Comparison of ENCODE assay signal across 27 cellular contexts in the genomic region with DNA sequence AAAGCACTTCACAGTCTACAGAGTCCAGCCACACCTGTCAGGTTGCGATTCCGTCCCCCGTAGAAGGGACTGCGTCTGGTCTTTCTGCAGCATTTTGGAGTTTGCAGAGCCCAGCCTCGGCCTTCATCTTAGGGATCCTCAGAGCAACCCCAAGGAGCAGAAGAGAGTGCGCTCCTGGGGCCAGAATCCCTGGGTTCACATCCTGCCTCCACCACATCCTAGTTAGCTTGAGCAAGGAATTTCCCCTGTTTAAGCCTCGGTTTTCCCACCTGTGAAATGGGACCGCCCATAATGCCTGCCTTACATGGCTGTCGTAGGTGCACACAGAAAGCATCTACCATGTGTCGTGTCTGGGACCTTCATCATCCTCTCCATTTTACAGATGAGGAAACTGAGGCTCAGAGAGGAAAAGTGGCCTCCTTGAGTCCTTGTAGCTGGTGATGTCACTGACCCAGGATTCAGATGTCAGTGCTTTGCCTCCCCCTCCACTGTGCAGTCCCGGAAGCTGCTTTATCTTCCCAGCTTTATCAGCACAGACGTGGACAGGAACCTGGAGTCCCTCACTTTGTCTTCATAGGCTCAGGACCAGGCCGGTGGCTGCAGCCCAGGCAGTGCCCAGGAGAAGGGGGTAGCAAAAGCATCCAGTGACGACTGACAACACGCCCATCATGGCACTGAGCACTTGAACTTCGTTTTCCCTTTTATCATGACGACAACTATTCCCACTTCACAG.
"Had no signal": no experiment of that assay in that cellular context is flagged by ENCODE, and none has a peak within 500 bp of the region (broad histone marks: within the 10 kb centered on the region; RNA-seq: fewer than 3 reads in every experiment).

No MANE protein-coding gene starts in this region.

- H3K9me3 ChIP-seq: heart left ventricle, lower lobe of right lung, mucosa of descending colon, pancreas, prostate gland, suprapubic skin, tibial artery had no signal

- H3K4me3 ChIP-seq: heart left ventricle, lower lobe of right lung, mucosa of descending colon, pancreas, prostate gland, suprapubic skin, tibial artery had no signal

- H3K27me3 ChIP-seq: pancreas had no signal

- DNase-seq: activated CD4-positive, alpha-beta T cell treated with anti-CD3 and anti-CD28 coated beads for 4 hours; activated CD4-positive, alpha-beta T cell treated with anti-CD3 and anti-CD28 coated beads, Interleukin-2, amount 50 U/mL, for 4 hours; activated naive CD4-positive, alpha-beta T cell; activated T-cell treated with anti-CD3 and anti-CD28 coated beads, Interleukin-2, amount 50 U/mL, for 4 hours; anterior cingulate cortex; cortex of kidney; foreskin keratinocyte; kidney glomerular epithelial cell; lower lobe of right lung; mesendoderm; mucosa of descending colon; nephron progenitor cell; nucleus accumbens; pancreas; retina; stimulated activated CD4-positive, alpha-beta T cell treated with anti-CD3 and anti-CD28 coated beads, Interleukin-15, amount 100 ng/mL, for 24 hours; stimulated activated CD4-positive, alpha-beta T cell treated with anti-CD3 and anti-CD28 coated beads, Interleukin-2, amount 100 ng/mL, for 24 hours; stimulated activated naive CD4-positive, alpha-beta T cell; T-helper 1 cell had no signal

- H3K36me3 Mint-ChIP-seq: activated naive CD4-positive, alpha-beta T cell treated with anti-CD3 and anti-CD28 coated beads, Interleukin-2, amount 50 U/mL, for 72 hours had no signal

- H3K27ac ChIP-seq: foreskin keratinocyte, heart left ventricle, lower lobe of right lung, pancreas, prostate gland, suprapubic skin, tibial artery, VCaP had no signal

- ATAC-seq: activated naive CD4-positive, alpha-beta T cell treated with anti-CD3 and anti-CD28 coated beads, Interleukin-2, amount 50 U/mL, for 72 hours; activated T-cell treated with anti-CD3 and anti-CD28 coated beads, Interleukin-2, amount 50 U/mL, for 4 hours; activated T-helper 17 cell treated with anti-CD3 and anti-CD28 coated beads, Interleukin-2, amount 50 U/mL, for 72 hours; foreskin keratinocyte; heart left ventricle; left lobe of liver; mucosa of descending colon; pancreas had no signal

- H3K27ac Mint-ChIP-seq: activated naive CD4-positive, alpha-beta T cell treated with anti-CD3 and anti-CD28 coated beads, Interleukin-2, amount 50 U/mL, for 72 hours; activated T-helper 17 cell treated with anti-CD3 and anti-CD28 coated beads, Interleukin-2, amount 50 U/mL, for 72 hours; nephron progenitor cell had no signal

- H3K36me3 ChIP-seq: heart left ventricle, lower lobe of right lung, pancreas, prostate gland, suprapubic skin, tibial artery had no signal

- H3K4me1 ChIP-seq: foreskin keratinocyte, lower lobe of right lung, pancreas, prostate gland, suprapubic skin, tibial artery had no signal

- H3K4me3 Mint-ChIP-seq: activated T-cell treated with anti-CD3 and anti-CD28 coated beads, Interleukin-2, amount 50 U/mL, for 4 hours; activated T-helper 17 cell treated with anti-CD3 and anti-CD28 coated beads, Interleukin-2, amount 50 U/mL, for 72 hours; nephron progenitor cell had no signal

- H3K9me3 Mint-ChIP-seq: activated naive CD4-positive, alpha-beta T cell treated with anti-CD3 and anti-CD28 coated beads, Interleukin-2, amount 50 U/mL, for 72 hours; activated T-cell treated with anti-CD3 and anti-CD28 coated beads, Interleukin-2, amount 50 U/mL, for 4 hours; nephron progenitor cell had no signal
